Comparison of ENCODE assay signal across 8 cellular contexts in genomic region chr17:47099987-47100711, GRCh38.
DNase-seq lines count a peak whose midpoint lies in the region; ATAC-seq and TF ChIP-seq lines count a peak whose summit lies in the region.

No MANE protein-coding gene starts in this region.

- peak overlapping the region; percentile 100 for H3K27ac Mint-ChIP-seq in activated naive CD4-positive, alpha-beta T cell treated with anti-CD3 and anti-CD28 coated beads, Interleukin-2, amount 50 U/mL, for 24 hours

- intact Hi-C loops in testis (cut with DNase I; ENCODE audit: low total_unique reads), result no loop called here

- H3K4me3 ChIP-seq in GM08714 (ENCODE audit: low read length) (peak overlapping the region; percentile 86), SK-N-MC (peak overlapping the region; percentile 97), testis (peak overlapping the region; percentile 94 to 99)

- H3K9me3 Mint-ChIP-seq in activated naive CD4-positive, alpha-beta T cell treated with anti-CD3 and anti-CD28 coated beads, Interleukin-2, amount 50 U/mL, for 24 hours, result no peaks in the 10 kb centered on the region

- H3K9ac ChIP-seq in SK-N-MC (ENCODE audit: insufficient read length), result peak overlapping the region; percentile 90

- H3K9me3 ChIP-seq in SK-N-MC (ENCODE audit: low read depth, low read length), result no peaks in the 10 kb centered on the region
- H3K9me3 ChIP-seq in testis, result no peaks in the 10 kb centered on the region

- H3K27me3 Mint-ChIP-seq in activated naive CD4-positive, alpha-beta T cell treated with anti-CD3 and anti-CD28 coated beads, Interleukin-2, amount 50 U/mL, for 24 hours, result no peaks in the 10 kb centered on the region

- ATAC-seq in HG02588 (IDR thresholded peaks at IDR 0.05; ENCODE audit: unreplicated experiment), result peak; percentile 96
- peak; percentile 98 for ATAC-seq in omental fat pad (ENCODE audit: low FRiP score)

- 0 to 1% methylated on average over 17 to 40 of the region's 42 CpGs for WGBS in testis, 2 donors

- H3K36me3 ChIP-seq in SK-N-MC (ENCODE audit: insufficient read depth, low read length) (no peaks in the 10 kb centered on the region), testis (ENCODE audit: low read depth, missing control alignments) (no peaks in the 10 kb centered on the region)

- H3K4me1 ChIP-seq in testis, result peaks cover 15% of the 10 kb centered on the region

- peak; percentile 46 for TF ChIP-seq POLR2A in testis (IDR thresholded peaks at IDR 0.05)

- H3K27ac ChIP-seq in SK-N-MC (0 out of 2 replicates have a peak overlapping the region, but pooled peaks have one; percentile 19), testis (peak overlapping the region; percentile 76 to 80)

- TF ChIP-seq CTCF in omental fat pad (IDR thresholded peaks at IDR 0.05) (no peak), testis (IDR thresholded peaks at IDR 0.05) (peak in 1 of 3 experiments; percentile 4)

- H3K4me1 Mint-ChIP-seq in activated naive CD4-positive, alpha-beta T cell treated with anti-CD3 and anti-CD28 coated beads, Interleukin-2, amount 50 U/mL, for 24 hours, result peaks cover 25% of the 10 kb centered on the region

- no peaks in the 10 kb centered on the region for H3K27me3 ChIP-seq in testis

- DNase-seq in NCI-H1048 (lab: John Stamatoyannopoulos, UW) (peak; percentile 76), SK-N-MC (ENCODE audit: low read depth, low spot score) (peak; percentile 68), glomerular visceral epithelial cell (ENCODE audit: extremely low spot score) (peak; percentile 93), omental fat pad (ENCODE audit: low spot score) (peak; percentile 90), testis (peak; percentile 95)

- peaks cover 3% of the 10 kb centered on the region for H3K36me3 Mint-ChIP-seq in activated naive CD4-positive, alpha-beta T cell treated with anti-CD3 and anti-CD28 coated beads, Interleukin-2, amount 50 U/mL, for 24 hours

- H3K4me3 Mint-ChIP-seq in activated naive CD4-positive, alpha-beta T cell treated with anti-CD3 and anti-CD28 coated beads, Interleukin-2, amount 50 U/mL, for 24 hours, result peak overlapping the region; percentile 99

Comparison
In these comparisons a context has a peak if more than half of its experiments do, and no peak if none do; other contexts are left out.
1. Peak in every context shown above with its lines: DNase-seq, ATAC-seq, H3K4me3 ChIP-seq and H3K27ac ChIP-seq.